22 cellular contexts compared by ENCODE assay signal in the genomic region with DNA sequence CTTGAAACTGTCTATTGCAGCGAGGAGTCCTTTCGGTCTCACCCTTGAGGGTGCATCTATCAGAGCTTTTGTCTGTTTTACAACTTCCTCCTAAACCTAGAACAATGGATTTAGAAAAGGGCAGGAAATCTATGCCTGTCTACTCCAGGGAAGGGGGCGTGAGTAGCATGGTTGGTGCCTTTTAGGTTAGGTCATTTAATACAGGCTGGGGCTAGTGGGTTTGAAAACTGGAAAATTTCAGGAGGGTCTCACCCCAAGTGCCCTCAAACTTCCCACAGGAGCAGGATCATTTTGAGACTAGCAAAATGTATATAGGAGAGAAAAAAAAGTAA. TPM values are rescaled to one million over a fixed set of nuclear protein-coding genes. Genes with fewer than 3 reads are reported as not detected.
DNase-seq lines count a peak whose midpoint lies in the region; ATAC-seq and TF ChIP-seq lines count a peak whose summit lies in the region.
"Had no signal": no experiment of that assay in that cellular context is flagged by ENCODE, and none has a peak within 500 bp of the region (broad histone marks: within the 10 kb centered on the region; RNA-seq: fewer than 3 reads in every experiment).

No MANE protein-coding gene starts in this region.

- TF ChIP-seq EP300 in suprapubic skin (IDR thresholded peaks at IDR 0.05) = no peak

- CTCF ChIA-PET in MCF 10A (lab: Yijun Ruan, JAX) = interaction anchor here (1.2 to 1.6 kb wide), 2 partner anchors 19 to 73 kb away, joined by 3 to 6 read pairs; no protein-coding TSS in a partner anchor

- H3K27ac Mint-ChIP-seq in MCF 10A (ENCODE audit: low read depth, unreplicated experiment) = peak overlapping the region; percentile 73
- H3K27ac Mint-ChIP-seq: H9, nephron, T-cell had no signal

- TF ChIP-seq CTCF in MCF 10A (IDR thresholded peaks at IDR 0.05; ENCODE audit: unreplicated experiment) (no peak), breast epithelium (IDR thresholded peaks at IDR 0.05) (no peak), WI38 (IDR thresholded peaks at IDR 0.05; ENCODE audit: low read depth, low read length) (no peak), suprapubic skin (IDR thresholded peaks at IDR 0.05) (no peak)

- no TSS peak for BruUV-seq in MCF 10A (replicated peaks; lab: Mats Ljungman, UMichigan)

- 50% methylated on average over 3 of the region's 3 CpGs for WGBS in suprapubic skin

- POLR2A ChIA-PET in MCF 10A (lab: Yijun Ruan, JAX) = interaction anchor here (0.6 to 1.2 kb wide), 3 partner anchors 30 to 244 kb away, joined by 3 to 4 read pairs (median 3); no protein-coding TSS in a partner anchor

- peak overlapping the region; percentile 36 for H3K4me3 Mint-ChIP-seq in MCF 10A (ENCODE audit: unreplicated experiment)
- H3K4me3 Mint-ChIP-seq: H9, nephron, T-cell had no signal

- no peaks in the 10 kb centered on the region for H3K27me3 Mint-ChIP-seq in MCF 10A (ENCODE audit: insufficient read depth, unreplicated experiment)

- H3K27ac ChIP-seq in breast epithelium (no peak overlapping the region), suprapubic skin (no peak overlapping the region)
- H3K27ac ChIP-seq: right atrium auricular region had no signal

- H3K36me3 Mint-ChIP-seq in MCF 10A (ENCODE audit: insufficient read depth, unreplicated experiment) = peaks cover 4% of the 10 kb centered on the region
- H3K36me3 Mint-ChIP-seq: T-cell had no signal

- TF ChIP-seq POLR2A in breast epithelium (IDR thresholded peaks at IDR 0.05) = no peak
- TF ChIP-seq POLR2A in suprapubic skin (IDR thresholded peaks at IDR 0.05) = no peak

- H3K9me3 ChIP-seq in breast epithelium = no peaks in the 10 kb centered on the region
- H3K9me3 ChIP-seq in suprapubic skin = no peaks in the 10 kb centered on the region
- H3K9me3 ChIP-seq: right atrium auricular region had no signal

- no peaks in the 10 kb centered on the region for H3K4me1 ChIP-seq in breast epithelium
- H3K4me1 ChIP-seq in suprapubic skin = peaks cover 7% of the 10 kb centered on the region
- H3K4me1 ChIP-seq: right atrium auricular region had no signal

- DNase-seq in MCF 10A (ENCODE audit: unreplicated experiment) (no peak), breast epithelium (ENCODE audit: low spot score in 2 of 2) (no peak), iPS-NIHi11 (ENCODE audit: low spot score) (peak; percentile 22), suprapubic skin (ENCODE audit: low spot score in 2 of 2) (no peak), NCI-H1694 treated with DMSO at 0.1 percent for 48 hours (lab: John Stamatoyannopoulos, UW) (no peak)
- DNase-seq in effector CD8-positive, alpha-beta T cell (lab: John Stamatoyannopoulos, UW) = no peak
- DNase-seq: activated CD4-positive, CD25-positive, alpha-beta regulatory T cell; cerebellar nuclear complex; COR-L47; NCI-H1092; NCI-H82; RPMI8226; stimulated activated CD4-positive, alpha-beta T cell treated with anti-CD3 and anti-CD28 coated beads, Interleukin-2, amount 100 ng/mL, for 48 hours; substantia nigra; T-cell had no signal

- ATAC-seq in GM21423 (IDR thresholded peaks at IDR 0.05; ENCODE audit: unreplicated experiment) = no peak
- ATAC-seq: T-cell had no signal

- H3K36me3 ChIP-seq in breast epithelium (no peaks in the 10 kb centered on the region), suprapubic skin (no peaks in the 10 kb centered on the region)
- H3K36me3 ChIP-seq: right atrium auricular region had no signal

- H3K4me1 Mint-ChIP-seq in MCF 10A (ENCODE audit: insufficient read depth, unreplicated experiment) = peaks cover 21% of the 10 kb centered on the region
- H3K4me1 Mint-ChIP-seq: nephron, T-cell had no signal

- intact Hi-C loops in MCF 10A (cut with micrococcal nuclease) (loop anchor here (10.0 kb wide), 1 partner anchor 48 kb away; no protein-coding TSS in a partner anchor), breast epithelium (cut with DNase I; ENCODE audit: low total_unique reads) (no loop called here)

- H3K4me3 ChIP-seq in breast epithelium (no peak overlapping the region), WI38 (ENCODE audit: low read depth, low read length) (0 out of 2 replicates have a peak overlapping the region, but pooled peaks have one; percentile 9), suprapubic skin (peak overlapping the region; percentile 8)
- H3K4me3 ChIP-seq: lung, right atrium auricular region had no signal

- H3K27me3 ChIP-seq in breast epithelium (no peaks in the 10 kb centered on the region), suprapubic skin (no peaks in the 10 kb centered on the region)
- H3K27me3 ChIP-seq: right atrium auricular region had no signal

- no peaks in the 10 kb centered on the region for H3K9me3 Mint-ChIP-seq in MCF 10A (ENCODE audit: unreplicated experiment)
- H3K9me3 Mint-ChIP-seq: H9, nephron, T-cell had no signal

RNA-seq across cellular contexts. Expression of a gene that starts 33.5 kb away (rescaled TPM):
- 0.12 and 0.56 TPM in 2 replicates for total RNA-seq in MCF 10A (2022)
- 10 to 100 TPM in 1 of 3 donors, 1 to 10 TPM in 2; 3.5 to 11.1 (median 6.2) TPM for total RNA-seq in breast epithelium
- total RNA-seq in suprapubic skin = 1 to 10 TPM; 1.8 to 7.4 (median 3.8) TPM
- total RNA-seq: activated CD8-positive, alpha-beta memory T cell treated with anti-CD3 and anti-CD28 coated beads for 36 hours had no signal

Comparison
In these comparisons a context has a peak if more than half of its experiments do, and no peak if none do; other contexts are left out.
1. H3K4me3 ChIP-seq: peak in WI38 (single experiment) and suprapubic skin (single experiment); none in breast epithelium (0 of 3).